9 cellular contexts compared by ENCODE assay signal in the genomic region with DNA sequence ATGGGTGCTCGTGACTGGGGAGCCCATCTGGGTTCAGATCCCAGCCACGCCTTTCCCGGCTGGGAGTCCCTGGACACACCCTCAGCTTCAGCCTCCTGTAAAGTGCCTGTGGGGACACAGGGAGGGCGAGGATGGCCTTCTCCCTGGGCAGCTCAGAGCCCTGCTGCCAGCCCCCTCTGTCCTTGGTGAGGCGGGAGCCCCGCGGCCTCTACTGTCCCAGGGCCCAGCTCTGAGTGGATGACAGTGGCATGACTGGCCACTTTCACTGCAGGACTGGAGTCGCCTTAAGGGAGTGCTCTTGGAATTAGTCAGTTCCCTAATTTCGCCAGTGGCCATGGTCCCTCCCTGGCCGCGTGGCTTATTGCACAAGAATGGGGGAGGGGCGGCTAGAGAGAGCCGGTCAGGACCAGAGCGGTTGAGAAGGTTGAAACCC. TPM values are rescaled to one million over a fixed set of nuclear protein-coding genes. Genes with fewer than 3 reads are reported as not detected.
DNase-seq lines count a peak whose midpoint lies in the region; TF ChIP-seq lines count a peak whose summit lies in the region.
"Had no signal": no experiment of that assay in that cellular context is flagged by ENCODE, and none has a peak within 500 bp of the region (broad histone marks: within the 10 kb centered on the region; RNA-seq: fewer than 3 reads in every experiment).

No MANE protein-coding gene starts in this region.

- H3K9me3 Mint-ChIP-seq in CD14-positive monocyte, result no peaks in the 10 kb centered on the region
- no peaks in the 10 kb centered on the region for H3K9me3 Mint-ChIP-seq in neural crest cell
- H3K9me3 Mint-ChIP-seq: central memory CD8-positive, alpha-beta T cell had no signal

- H3K36me3 Mint-ChIP-seq in CD14-positive monocyte (peaks cover 32 to 71% of the 10 kb centered on the region in 2 donors), neural crest cell (ENCODE audit: low read depth) (no peaks in the 10 kb centered on the region)

- intact Hi-C loops in CD14-positive monocyte (cut with micrococcal nuclease), result loop anchor here (5.0 to 10.0 kb wide), 2 partner anchors 34 to 519 kb away; a partner anchor contains a TSS

- H3K4me3 Mint-ChIP-seq in CD14-positive monocyte, result peak overlapping the region; percentile 83 to 92
- peak overlapping the region; percentile 66 for H3K4me3 Mint-ChIP-seq in neural crest cell
- H3K4me3 Mint-ChIP-seq: central memory CD8-positive, alpha-beta T cell had no signal

- no peaks in the 10 kb centered on the region for H3K27me3 Mint-ChIP-seq in CD14-positive monocyte (ENCODE audit: low read depth in 3 of 3)
- no peaks in the 10 kb centered on the region for H3K27me3 Mint-ChIP-seq in neural crest cell (ENCODE audit: low read depth)
- H3K27me3 Mint-ChIP-seq: central memory CD8-positive, alpha-beta T cell had no signal

- DNase-seq in CD14-positive monocyte (ENCODE audit: low spot score), result peak; percentile 89
- DNase-seq in RKO (ENCODE audit: low spot score), result peak; percentile 65
- DNase-seq in fibroblast of gingiva (ENCODE audit: low read depth), result peak; percentile 64
- DNase-seq in neural crest cell (ENCODE audit: low read depth, low spot score), result no peak
- DNase-seq in NCI-H1105 (lab: John Stamatoyannopoulos, UW), result no peak
- no peak for DNase-seq in activated naive CD4-positive, alpha-beta T cell treated with anti-CD3 and anti-CD28 coated beads, Interleukin-2, amount 50 U/mL, for 16 hours
- DNase-seq in NCI-H524 (lab: John Stamatoyannopoulos, UW), result no peak
- DNase-seq in middle frontal gyrus (ENCODE audit: extremely low spot score, low spot score), result no peak

- H3K4me1 Mint-ChIP-seq in CD14-positive monocyte, result peaks cover 61% of the 10 kb centered on the region
- H3K4me1 Mint-ChIP-seq in neural crest cell, result peaks cover 17% of the 10 kb centered on the region

- H3K27ac Mint-ChIP-seq in CD14-positive monocyte (peak overlapping the region; percentile 96 to 99 (median 98)), neural crest cell (ENCODE audit: unreplicated experiment) (no peak overlapping the region)

- TF ChIP-seq CTCF in CD14-positive monocyte (IDR thresholded peaks at IDR 0.05) (no peak), neural crest cell (conservative IDR thresholded peaks at IDR 0.05) (no peak)

RNA-seq across cellular contexts. Expression of a gene that starts 4.6 kb away (rescaled TPM):
- polyA plus RNA-seq in CD14-positive monocyte, result 100 to 1,000 TPM; 120 to 149 TPM
- 112 and 119 TPM in 2 replicates for total RNA-seq in neural crest cell

RNA-seq across cellular contexts. Expression of a gene that starts 34.1 kb away (rescaled TPM):
- polyA plus RNA-seq in CD14-positive monocyte, result 10 to 100 TPM in 1 of 2 donors, 1 to 10 TPM in 1; 5.7 to 10.2 TPM
- 30.3 and 35.2 TPM in 2 replicates for total RNA-seq in neural crest cell

Comparison
In these comparisons a context has a peak if more than half of its experiments do, and no peak if none do; other contexts are left out.
1. DNase-seq: peak in CD14-positive monocyte (single experiment), RKO (single experiment) and fibroblast of gingiva (single experiment); none in neural crest cell (single experiment), NCI-H1105 (single experiment), activated naive CD4-positive, alpha-beta T cell treated with anti-CD3 and anti-CD28 coated beads, Interleukin-2, amount 50 U/mL, for 16 hours (single experiment), NCI-H524 (0 of 2) and middle frontal gyrus (single experiment).